Comparison of ENCODE assay signal across 30 cellular contexts in genomic region chrX:93649381-93649780, GRCh38. TPM values are rescaled to one million over a fixed set of nuclear protein-coding genes. Genes with fewer than 3 reads are reported as not detected.
"Had no signal": no experiment of that assay in that cellular context is flagged by ENCODE, and none has a peak within 500 bp of the region (broad histone marks: within the 10 kb centered on the region; RNA-seq: fewer than 3 reads in every experiment).

No MANE protein-coding gene starts in this region.

- H3K36me3 Mint-ChIP-seq: natural killer cell; stimulated activated memory B cell treated with anti-CD40 and anti-IgM and Interleukin-4, amounts not matched to agents 10 μg/mL and 1 μg/mL and 100 μg/mL, for 72 hours; type B pancreatic cell had no signal

- H3K4me3 ChIP-seq: pancreas, prostate gland, right lobe of liver, sigmoid colon, suprapubic skin, testis, tibial artery, transverse colon, upper lobe of right lung, uterus had no signal

- H3K4me1 ChIP-seq: pancreas, prostate gland, right lobe of liver, sigmoid colon, suprapubic skin, testis, tibial artery, transverse colon, upper lobe of right lung, uterus had no signal

- H3K9me3 ChIP-seq: neutrophil, pancreas, prostate gland, right lobe of liver, sigmoid colon, suprapubic skin, testis, transverse colon, upper lobe of right lung, uterus had no signal

- H3K27me3 Mint-ChIP-seq: naive thymus-derived CD4-positive, alpha-beta T cell; stimulated activated memory B cell treated with anti-CD40 and anti-IgM and Interleukin-4, amounts not matched to agents 10 μg/mL and 1 μg/mL and 100 μg/mL, for 72 hours; stimulated activated naive CD8-positive, alpha-beta T cell treated with anti-CD3 and anti-CD28 coated beads, Interleukin-15, amount 100 ng/mL, for 72 hours; type B pancreatic cell had no signal

- H3K36me3 ChIP-seq: neutrophil, pancreas, prostate gland, right lobe of liver, sigmoid colon, suprapubic skin, tibial artery, transverse colon, upper lobe of right lung, uterus had no signal

- ATAC-seq: naive thymus-derived CD4-positive, alpha-beta T cell; natural killer cell; pancreas; right cardiac atrium; right lobe of liver; stimulated activated memory B cell treated with anti-CD40 and anti-IgM and Interleukin-4, amounts not matched to agents 10 μg/mL and 1 μg/mL and 100 μg/mL, for 72 hours; stimulated activated naive CD8-positive, alpha-beta T cell treated with anti-CD3 and anti-CD28 coated beads, Interleukin-15, amount 100 ng/mL, for 72 hours; stimulated activated naive CD8-positive, alpha-beta T cell treated with anti-CD3 and anti-CD28 coated beads, Interleukin-15, Interleukin-2, amounts not matched to agents 100 U/mL and 50 U/mL, for 24 hours; upper lobe of right lung had no signal

- H3K27ac Mint-ChIP-seq: naive thymus-derived CD4-positive, alpha-beta T cell; natural killer cell; nephron; stimulated activated memory B cell treated with anti-CD40 and anti-IgM and Interleukin-4, amounts not matched to agents 10 μg/mL and 1 μg/mL and 100 μg/mL, for 72 hours; stimulated activated naive CD8-positive, alpha-beta T cell treated with anti-CD3 and anti-CD28 coated beads, Interleukin-15, amount 100 ng/mL, for 72 hours; type B pancreatic cell had no signal

- H3K4me1 Mint-ChIP-seq: naive thymus-derived CD4-positive, alpha-beta T cell; natural killer cell; nephron; stimulated activated memory B cell treated with anti-CD40 and anti-IgM and Interleukin-4, amounts not matched to agents 10 μg/mL and 1 μg/mL and 100 μg/mL, for 72 hours; stimulated activated naive CD8-positive, alpha-beta T cell treated with anti-CD3 and anti-CD28 coated beads, Interleukin-15, amount 100 ng/mL, for 72 hours had no signal

- H3K27ac ChIP-seq: neutrophil, pancreas, prostate gland, right lobe of liver, sigmoid colon, suprapubic skin, testis, tibial artery, transverse colon, upper lobe of right lung, uterus had no signal

- H3K27me3 ChIP-seq: neutrophil, pancreas, right lobe of liver, sigmoid colon, suprapubic skin, testis, tibial artery, transverse colon, upper lobe of right lung had no signal

- DNase-seq: naive thymus-derived CD4-positive, alpha-beta T cell; natural killer cell; nucleus accumbens; pancreas; right cardiac atrium; right lobe of liver; sigmoid colon; small intestine; stimulated activated CD4-positive, alpha-beta T cell treated with anti-CD3 and anti-CD28 coated beads, Interleukin-15, amount 100 ng/mL, for 24 hours; stimulated activated CD4-positive, alpha-beta T cell treated with anti-CD3 and anti-CD28 coated beads, Interleukin-2, amount 100 ng/mL, for 24 hours; stimulated activated CD4-positive, alpha-beta T cell treated with anti-CD3 and anti-CD28 coated beads, Interleukin-2, amount 100 ng/mL, for 48 hours; stimulated activated CD4-positive, alpha-beta T cell treated with anti-CD3 and anti-CD28 coated beads, Interleukin-4, amount 100 ng/mL, for 4 hours; stimulated activated CD8-positive, alpha-beta memory T cell treated with anti-CD3 and anti-CD28 coated beads, Interleukin-4, amount 100 ng/mL, for 48 hours; stimulated activated naive CD4-positive, alpha-beta T cell; stimulated activated naive CD8-positive, alpha-beta T cell treated with anti-CD3 and anti-CD28 coated beads, Interleukin-15, amount 100 ng/mL, for 72 hours; stimulated activated naive CD8-positive, alpha-beta T cell treated with anti-CD3 and anti-CD28 coated beads, Interleukin-15, Interleukin-2, amounts not matched to agents 100 U/mL and 50 U/mL, for 24 hours; substantia nigra; testis; tibial artery; transverse colon; upper lobe of right lung; uterus had no signal

- H3K9me3 Mint-ChIP-seq: stimulated activated naive CD8-positive, alpha-beta T cell treated with anti-CD3 and anti-CD28 coated beads, Interleukin-15, amount 100 ng/mL, for 72 hours had no signal

- H3K4me3 Mint-ChIP-seq: naive thymus-derived CD4-positive, alpha-beta T cell; natural killer cell; nephron; stimulated activated memory B cell treated with anti-CD40 and anti-IgM and Interleukin-4, amounts not matched to agents 10 μg/mL and 1 μg/mL and 100 μg/mL, for 72 hours; stimulated activated naive CD8-positive, alpha-beta T cell treated with anti-CD3 and anti-CD28 coated beads, Interleukin-15, amount 100 ng/mL, for 72 hours; type B pancreatic cell had no signal

RNA-seq across cellular contexts. Expression of gene FAM133A, which starts 24.6 kb away (rescaled TPM):
- total RNA-seq: natural killer cell, omental fat pad, pulmonary artery endothelial cell, right lobe of liver, suprapubic skin, transverse colon, upper lobe of right lung had no signal
- polyA plus RNA-seq: naive thymus-derived CD4-positive, alpha-beta T cell had no signal
